26 cellular contexts compared by ENCODE assay signal in genomic region chr7:143396625-143397556, GRCh38. TPM values are rescaled to one million over a fixed set of nuclear protein-coding genes. Genes with fewer than 3 reads are reported as not detected.
A peak's percentile ranks its signal among the peaks of the same experiment; 100 is the strongest.
DNase-seq lines count a peak whose midpoint lies in the region; ATAC-seq, FAIRE-seq and TF ChIP-seq lines count a peak whose summit lies in the region.
"Had no signal": no experiment of that assay in that cellular context is flagged by ENCODE, and none has a peak within 500 bp of the region (broad histone marks: within the 10 kb centered on the region; RNA-seq: fewer than 3 reads in every experiment).

No MANE protein-coding gene starts in this region.

- intact Hi-C loops in Right ventricle myocardium inferior (cut with DNase I): loop anchor here (10.0 kb wide), 1 partner anchor 508 kb away; the partner anchor contains the start of gene TCAF1
- intact Hi-C loops in left cardiac atrium (cut with DNase I): no loop called here

- H3K79me1 ChIP-seq in mesenchymal stem cell (replicated peaks; ENCODE audit: low read length, poor library complexity, severe bottlenecking): no peaks in the 10 kb centered on the region

- no peak for TF ChIP-seq CTCF in upper lobe of left lung (IDR thresholded peaks at IDR 0.05)

- H3K18ac ChIP-seq in mesenchymal stem cell (ENCODE audit: low read depth in 1 of 2, low read length in 2 of 2): no peak overlapping the region

- H3K36me3 ChIP-seq in mesenchymal stem cell (ENCODE audit: control insufficient read depth in 1 of 2, insufficient read depth in 2 of 2, low read depth in 1 of 2, low read length in 2 of 2) (peaks cover 9 to 14% of the 10 kb centered on the region in 2 experiments), upper lobe of left lung (peaks cover 0 to 20% (median 2%) of the 10 kb centered on the region in 4 donors)
- H3K36me3 ChIP-seq in effector memory CD4-positive, alpha-beta T cell (ENCODE audit: control insufficient read depth, insufficient read depth, low read length): peaks cover 70% of the 10 kb centered on the region

- DNase-seq in Right ventricle myocardium inferior (ENCODE audit: missing footprints): peak; percentile 78
- no peak for DNase-seq in left cardiac atrium
- DNase-seq in astrocyte of the hippocampus (ENCODE audit: low read depth, low spot score): peak; percentile 36
- DNase-seq in mesenchymal stem cell: no peak
- DNase-seq in upper lobe of left lung: peak in 1 of 2 donors; percentile 81
- no peak for DNase-seq in effector memory CD4-positive, alpha-beta T cell
- no peak for DNase-seq in urothelium cell line (ENCODE audit: low spot score)
- no peak for DNase-seq in SKM-1 treated with dmso at 0.1 percent for 144 hours (lab: John Stamatoyannopoulos, UW; ENCODE audit: unreplicated experiment)
- DNase-seq: ACHN; activated B cell treated with CpG ODN at 0.5 μM for 24 hours; activated CD4-positive, alpha-beta memory T cell treated with anti-CD3 and anti-CD28 coated beads, Interleukin-2, amount 10 ng/mL, durations not matched to agents 7 days and 5 days; activated T-cell treated with anti-CD3 and anti-CD28 coated beads, Interleukin-2, amount 50 U/mL, for 1 hour; DMS153; effector CD4-positive, alpha-beta T cell; H9; NCI-H1092 treated with DMSO at 0.1 percent for 48 hours; NCI-H2029; NCI-H226; NCI-H82; OCI-M1; SHP77; stimulated activated CD8-positive, alpha-beta memory T cell treated with anti-CD3 and anti-CD28 coated beads, Interleukin-4, amount 100 ng/mL, for 48 hours; substantia nigra had no signal

- no peak overlapping the region for H3K4me3 ChIP-seq in mesenchymal stem cell (ENCODE audit: insufficient read depth in 1 of 2, low read depth in 1 of 2, low read length in 2 of 2)
- no peak overlapping the region for H3K4me3 ChIP-seq in upper lobe of left lung
- no peak overlapping the region for H3K4me3 ChIP-seq in effector memory CD4-positive, alpha-beta T cell (ENCODE audit: insufficient read depth, low read depth, low read length, poor library complexity, severe bottlenecking)

- no peak overlapping the region for H3K14ac ChIP-seq in mesenchymal stem cell (ENCODE audit: low read length in 2 of 2)

- H3K23ac ChIP-seq in mesenchymal stem cell (ENCODE audit: low read length in 2 of 2): no peak overlapping the region

- H3K9ac ChIP-seq in mesenchymal stem cell (ENCODE audit: low read length): no peak overlapping the region

- no peaks in the 10 kb centered on the region for H3K9me3 ChIP-seq in mesenchymal stem cell (ENCODE audit: control insufficient read depth, low read length)
- H3K9me3 ChIP-seq in upper lobe of left lung: no peaks in the 10 kb centered on the region
- H3K9me3 ChIP-seq in effector memory CD4-positive, alpha-beta T cell (ENCODE audit: control insufficient read depth, low read length): no peaks in the 10 kb centered on the region

- no peak overlapping the region for H2AFZ ChIP-seq in mesenchymal stem cell (ENCODE audit: low read depth, low read length)

- FAIRE-seq in urothelium cell line (lab: Jason Lieb, UNC): no peak

- no peak overlapping the region for H2BK12ac ChIP-seq in mesenchymal stem cell (ENCODE audit: low read length in 2 of 2)

- TF ChIP-seq EP300 in upper lobe of left lung (IDR thresholded peaks at IDR 0.05): no peak

- no peak overlapping the region for H2BK5ac ChIP-seq in mesenchymal stem cell (ENCODE audit: low read depth, low read length, poor library complexity, severe bottlenecking)

- H4K91ac ChIP-seq in mesenchymal stem cell (ENCODE audit: low read length): peak overlapping the region; percentile 59

- 91% methylated on average over 28 of the region's 28 CpGs for WGBS in mesenchymal stem cell
- 82 to 90% methylated on average over 21 to 28 of the region's 28 CpGs for WGBS in upper lobe of left lung, 2 donors

- ATAC-seq in Right ventricle myocardium inferior (peak; percentile 23), left cardiac atrium (no peak), upper lobe of left lung (ENCODE audit: low FRiP score in 2 of 2) (peak; percentile 52 to 54)
- ATAC-seq: esophagus mucosa had no signal

- no peak overlapping the region for H2BK120ac ChIP-seq in mesenchymal stem cell (ENCODE audit: low read depth, low read length)

- no peak overlapping the region for H3K4me2 ChIP-seq in mesenchymal stem cell (ENCODE audit: low read length, poor library complexity, severe bottlenecking)

- no peak overlapping the region for H4K8ac ChIP-seq in mesenchymal stem cell (ENCODE audit: low read length)

- H3K27me3 ChIP-seq in mesenchymal stem cell (ENCODE audit: control insufficient read depth in 1 of 2, insufficient read depth in 1 of 2, low read length in 2 of 2) (peaks cover 0 to 6% of the 10 kb centered on the region in 2 experiments), upper lobe of left lung (no peaks in the 10 kb centered on the region)
- H3K27me3 ChIP-seq in effector memory CD4-positive, alpha-beta T cell (replicated peaks; ENCODE audit: control insufficient read depth, insufficient read depth, low read length, poor library complexity, severe bottlenecking): no peaks in the 10 kb centered on the region

- H3K27ac ChIP-seq in mesenchymal stem cell (ENCODE audit: low read length, poor library complexity, severe bottlenecking) (no peak overlapping the region), upper lobe of left lung (peak overlapping the region in 3 of 4 donors; percentile 10 to 61 (median 19))
- H3K27ac ChIP-seq in effector memory CD4-positive, alpha-beta T cell (ENCODE audit: insufficient read depth, low read length, poor library complexity, severe bottlenecking): no peak overlapping the region

- H3K4ac ChIP-seq in mesenchymal stem cell (ENCODE audit: low read depth in 1 of 2, low read length in 2 of 2): no peak overlapping the region

- no peak overlapping the region for H2BK15ac ChIP-seq in mesenchymal stem cell (ENCODE audit: low read depth, poor library complexity, severe bottlenecking)

- H2AK5ac ChIP-seq in mesenchymal stem cell (ENCODE audit: low read length, severe bottlenecking): no peak overlapping the region

- H3K4me1 ChIP-seq in mesenchymal stem cell (ENCODE audit: control insufficient read depth, insufficient read depth, low read depth, low read length) (peaks cover 4% of the 10 kb centered on the region), upper lobe of left lung (peaks cover 33 to 45% (median 38%) of the 10 kb centered on the region in 4 donors)
- no peaks in the 10 kb centered on the region for H3K4me1 ChIP-seq in effector memory CD4-positive, alpha-beta T cell (ENCODE audit: control insufficient read depth, insufficient read depth, low read length, poor library complexity, severe bottlenecking)

- TF ChIP-seq POLR2A in upper lobe of left lung (IDR thresholded peaks at IDR 0.05): no peak

RNA-seq across cellular contexts. Expression of gene EPHA1, which starts 11.8 kb away (rescaled TPM):
- total RNA-seq in Right ventricle myocardium inferior (not detected), left cardiac atrium (under 1 TPM; 0.16 to 0.71 TPM), upper lobe of left lung (10 to 100 TPM in 4 of 6 donors, 1 to 10 TPM in 2; 5.3 to 18.9 (median 13.0) TPM)
- 0.10 TPM for polyA plus RNA-seq in mesenchymal stem cell (2013, experiment 1 of 2)
- 0.03 TPM for polyA plus RNA-seq in mesenchymal stem cell (2013, experiment 2 of 2)
- total RNA-seq: activated B cell treated with CpG ODN at 0.5 μM for 24 hours, chondrocyte, neural crest cell had no signal

RNA-seq across cellular contexts. Expression of gene ZYX, which starts 15.7 kb away (rescaled TPM):
- total RNA-seq in Right ventricle myocardium inferior (75.9 TPM), left cardiac atrium (100 to 1,000 TPM in 1 of 2 donors, 10 to 100 TPM in 1; 79.1 to 156 TPM), upper lobe of left lung (100 to 1,000 TPM in 5 of 6 donors, 10 to 100 TPM in 1; 44.6 to 345 (median 222) TPM)
- polyA plus RNA-seq in mesenchymal stem cell (2013, experiment 1 of 2): 317 TPM
- polyA plus RNA-seq in mesenchymal stem cell (2013, experiment 2 of 2): 305 TPM

RNA-seq across cellular contexts. Expression of gene FAM131B, which starts 34.4 kb away (rescaled TPM):
- 0.73 TPM for total RNA-seq in Right ventricle myocardium inferior
- under 1 TPM; 0.29 to 0.97 TPM for total RNA-seq in left cardiac atrium
- 0.28 TPM for polyA plus RNA-seq in mesenchymal stem cell (2013, experiment 1 of 2)
- polyA plus RNA-seq in mesenchymal stem cell (2013, experiment 2 of 2): 0.30 TPM
- total RNA-seq in upper lobe of left lung: 1 to 10 TPM in 1 of 6 donors, under 1 TPM in 4, not detected in 1; 0.59 to 5.7 (median 0.67) TPM
- total RNA-seq: activated B cell treated with CpG ODN at 0.5 μM for 24 hours had no signal

RNA-seq across cellular contexts. Expression of gene TAS2R60, which starts 46.4 kb away (rescaled TPM):
- total RNA-seq in Right ventricle myocardium inferior (not detected), left cardiac atrium (not detected), upper lobe of left lung (1 to 10 TPM in 2 of 6 donors, under 1 TPM in 1, not detected in 3; 0.83 to 3.1 (median 1.2) TPM)
- polyA plus RNA-seq in mesenchymal stem cell (2013, experiment 1 of 2): not detected
- not detected for polyA plus RNA-seq in mesenchymal stem cell (2013, experiment 2 of 2)
- total RNA-seq: activated B cell treated with CpG ODN at 0.5 μM for 24 hours; activated CD4-positive, alpha-beta memory T cell treated with anti-CD3 and anti-CD28 coated beads, Interleukin-2, amount 10 ng/mL, durations not matched to agents 7 days and 5 days; chondrocyte; H9; neural crest cell had no signal

Comparison
In these comparisons a context has a peak if more than half of its experiments do, and no peak if none do; other contexts are left out.
1. ATAC-seq: peak in Right ventricle myocardium inferior (single experiment) and upper lobe of left lung (2 of 2); none in left cardiac atrium (0 of 2).
2. DNase-seq: peak in Right ventricle myocardium inferior (single experiment) and astrocyte of the hippocampus (single experiment); none in left cardiac atrium (single experiment), mesenchymal stem cell (single experiment), effector memory CD4-positive, alpha-beta T cell (0 of 3), urothelium cell line (single experiment) and SKM-1 treated with dmso at 0.1 percent for 144 hours (single experiment).
3. H3K27ac ChIP-seq: peak in upper lobe of left lung (3 of 4); none in mesenchymal stem cell (single experiment) and effector memory CD4-positive, alpha-beta T cell (single experiment).